Comparison of ENCODE assay signal across 11 cellular contexts in genomic region chr4:87078987-87079469, GRCh38.
DNase-seq lines count a peak whose midpoint lies in the region; ATAC-seq and TF ChIP-seq lines count a peak whose summit lies in the region.
"Had no signal": no experiment of that assay in that cellular context is flagged by ENCODE, and none has a peak within 500 bp of the region (broad histone marks: within the 10 kb centered on the region; RNA-seq: fewer than 3 reads in every experiment).

No MANE protein-coding gene starts in this region.

- H3K4me1 ChIP-seq in hepatocyte (ENCODE audit: insufficient read depth) (peaks cover 26% of the 10 kb centered on the region), gastrocnemius medialis (peaks cover 94 to 99% of the 10 kb centered on the region in 2 donors)

- CTCF ChIA-PET in GM10248 (lab: Yijun Ruan, JAX), result interaction anchor here (1.1 to 4.0 kb wide), 7 partner anchors 8 to 157 kb away, joined by 3 to 39 read pairs (median 3); no protein-coding TSS in a partner anchor
- CTCF ChIA-PET in activated CD4-positive, alpha-beta memory T cell treated with anti-CD3 and anti-CD28 coated beads, Interleukin-2, amount 10 ng/mL, durations not matched to agents 7 days and 5 days (lab: Charles Lee), result interaction anchor here (0.5 to 2.8 kb wide), 2 partner anchors 12 to 156 kb away, joined by 8 to 10 read pairs; no protein-coding TSS in a partner anchor

- H3K27me3 Mint-ChIP-seq in stimulated activated memory B cell treated with anti-CD40 and anti-IgM and Interleukin-4, amounts not matched to agents 10 μg/mL and 1 μg/mL and 100 μg/mL, for 72 hours, result no peaks in the 10 kb centered on the region
- H3K27me3 Mint-ChIP-seq in CD14-positive monocyte (ENCODE audit: low read depth in 3 of 3), result no peaks in the 10 kb centered on the region
- H3K27me3 Mint-ChIP-seq in activated CD4-positive, alpha-beta memory T cell treated with anti-CD3 and anti-CD28 coated beads, Interleukin-2, amount 10 ng/mL, durations not matched to agents 7 days and 5 days, result no peaks in the 10 kb centered on the region

- POLR2A ChIA-PET in GM10248 (lab: Yijun Ruan, JAX), result no interaction called here
- POLR2A ChIA-PET in activated CD4-positive, alpha-beta memory T cell treated with anti-CD3 and anti-CD28 coated beads, Interleukin-2, amount 10 ng/mL, durations not matched to agents 7 days and 5 days (lab: Charles Lee), result interaction anchor here (2.0 kb wide), 1 partner anchor 72 kb away, joined by 7 read pairs; no protein-coding TSS in a partner anchor

- H3K9me3 Mint-ChIP-seq in stimulated activated memory B cell treated with anti-CD40 and anti-IgM and Interleukin-4, amounts not matched to agents 10 μg/mL and 1 μg/mL and 100 μg/mL, for 72 hours, result no peaks in the 10 kb centered on the region
- no peaks in the 10 kb centered on the region for H3K9me3 Mint-ChIP-seq in CD14-positive monocyte
- no peaks in the 10 kb centered on the region for H3K9me3 Mint-ChIP-seq in activated CD4-positive, alpha-beta memory T cell treated with anti-CD3 and anti-CD28 coated beads, Interleukin-2, amount 10 ng/mL, durations not matched to agents 7 days and 5 days

- H3K4me3 ChIP-seq in cardiac fibroblast (replicated peaks in 1 of 2; ENCODE audit: low read depth in 2 of 2, low read length in 2 of 2) (no peak overlapping the region), hepatocyte (no peak overlapping the region), gastrocnemius medialis (peak overlapping the region; percentile 3 to 24 (median 18))

- H3K4me2 ChIP-seq in hepatocyte, result peak overlapping the region; percentile 30

- peak overlapping the region; percentile 19 for H3K27ac ChIP-seq in hepatocyte
- peak overlapping the region; percentile 80 to 91 (median 84) for H3K27ac ChIP-seq in gastrocnemius medialis

- H3K79me2 ChIP-seq in hepatocyte, result peaks cover 94% of the 10 kb centered on the region

- in situ Hi-C loops in gastrocnemius medialis (cut with MboI; ENCODE audit: low sequenced_read_pairs in 4 of 4), result no loop called here

- no peak overlapping the region for H3K27ac Mint-ChIP-seq in stimulated activated memory B cell treated with anti-CD40 and anti-IgM and Interleukin-4, amounts not matched to agents 10 μg/mL and 1 μg/mL and 100 μg/mL, for 72 hours
- H3K27ac Mint-ChIP-seq in CD14-positive monocyte, result no peak overlapping the region
- H3K27ac Mint-ChIP-seq in activated CD4-positive, alpha-beta memory T cell treated with anti-CD3 and anti-CD28 coated beads, Interleukin-2, amount 10 ng/mL, durations not matched to agents 7 days and 5 days, result no peak overlapping the region

- DNase-seq in EL, result peak; percentile 52
- peak; percentile 89 to 92 for DNase-seq in cardiac fibroblast (ENCODE audit: low read depth in 2 of 2)
- no peak for DNase-seq in hepatocyte (ENCODE audit: low spot score)
- peak; percentile 56 to 77 for DNase-seq in gastrocnemius medialis
- DNase-seq in GM10248 (ENCODE audit: extremely low spot score), result no peak
- DNase-seq in CD14-positive monocyte (ENCODE audit: low spot score), result no peak
- DNase-seq in activated CD4-positive, alpha-beta memory T cell treated with anti-CD3 and anti-CD28 coated beads, Interleukin-2, amount 10 ng/mL, durations not matched to agents 7 days and 5 days, result no peak
- DNase-seq: activated gamma-delta T cell treated with Interleukin-2 at 50 U/mL for 16 hours, DND-41, NCI-H1417 had no signal

- TF ChIP-seq CTCF in cardiac fibroblast (IDR thresholded peaks at IDR 0.05; ENCODE audit: low read depth, low read length) (no peak), hepatocyte (IDR thresholded peaks at IDR 0.05; ENCODE audit: poor library complexity) (no peak), gastrocnemius medialis (IDR thresholded peaks at IDR 0.05 in 4 of 5, conservative IDR thresholded peaks at IDR 0.05 in 1 of 5) (no peak), GM10248 (IDR thresholded peaks at IDR 0.05; ENCODE audit: control extremely low read depth, extremely low read depth, low read depth, missing control alignments) (no peak), CD14-positive monocyte (IDR thresholded peaks at IDR 0.05) (no peak)

- 54% methylated on average over 6 of the region's 6 CpGs for WGBS in hepatocyte (ENCODE audit: low lambda C conversion rate, missing lambda C conversion rate)

- peaks cover 2% of the 10 kb centered on the region for H3K36me3 Mint-ChIP-seq in stimulated activated memory B cell treated with anti-CD40 and anti-IgM and Interleukin-4, amounts not matched to agents 10 μg/mL and 1 μg/mL and 100 μg/mL, for 72 hours
- peaks cover 2 to 6% of the 10 kb centered on the region in 2 donors for H3K36me3 Mint-ChIP-seq in CD14-positive monocyte
- H3K36me3 Mint-ChIP-seq in activated CD4-positive, alpha-beta memory T cell treated with anti-CD3 and anti-CD28 coated beads, Interleukin-2, amount 10 ng/mL, durations not matched to agents 7 days and 5 days (ENCODE audit: low read depth), result peaks cover 20% of the 10 kb centered on the region

- H3K9me3 ChIP-seq in hepatocyte (ENCODE audit: low read depth) (no peaks in the 10 kb centered on the region), gastrocnemius medialis (no peaks in the 10 kb centered on the region)

- TF ChIP-seq POLR2A in gastrocnemius medialis (IDR thresholded peaks at IDR 0.05), result no peak

- no peak overlapping the region for H2AFZ ChIP-seq in hepatocyte

- peaks cover 34% of the 10 kb centered on the region for H3K4me1 Mint-ChIP-seq in stimulated activated memory B cell treated with anti-CD40 and anti-IgM and Interleukin-4, amounts not matched to agents 10 μg/mL and 1 μg/mL and 100 μg/mL, for 72 hours
- H3K4me1 Mint-ChIP-seq in CD14-positive monocyte, result peaks cover 17% of the 10 kb centered on the region
- peaks cover 25% of the 10 kb centered on the region for H3K4me1 Mint-ChIP-seq in activated CD4-positive, alpha-beta memory T cell treated with anti-CD3 and anti-CD28 coated beads, Interleukin-2, amount 10 ng/mL, durations not matched to agents 7 days and 5 days

- H3K9me2 ChIP-seq in hepatocyte (replicated peaks; ENCODE audit: insufficient read depth), result no peaks in the 10 kb centered on the region

- peak; percentile 84 to 89 for ATAC-seq in gastrocnemius medialis
- ATAC-seq in stimulated activated memory B cell treated with anti-CD40 and anti-IgM and Interleukin-4, amounts not matched to agents 10 μg/mL and 1 μg/mL and 100 μg/mL, for 72 hours, result no peak

- H3K27me3 ChIP-seq in hepatocyte (no peaks in the 10 kb centered on the region), gastrocnemius medialis (no peaks in the 10 kb centered on the region)

- intact Hi-C loops in gastrocnemius medialis (cut with DNase I; ENCODE audit: low total_unique reads) (no loop called here), CD14-positive monocyte (cut with micrococcal nuclease) (no loop called here)

- H3K36me3 ChIP-seq in hepatocyte (replicated peaks; ENCODE audit: insufficient read depth, low read depth), result no peaks in the 10 kb centered on the region
- H3K36me3 ChIP-seq in gastrocnemius medialis, result peaks cover 0 to 3% of the 10 kb centered on the region in 2 donors

- H4K20me1 ChIP-seq in hepatocyte (ENCODE audit: insufficient read depth, poor library complexity, severe bottlenecking), result peaks cover 14% of the 10 kb centered on the region

- H3K4me3 Mint-ChIP-seq in stimulated activated memory B cell treated with anti-CD40 and anti-IgM and Interleukin-4, amounts not matched to agents 10 μg/mL and 1 μg/mL and 100 μg/mL, for 72 hours, result no peak overlapping the region
- H3K4me3 Mint-ChIP-seq in CD14-positive monocyte, result no peak overlapping the region
- H3K4me3 Mint-ChIP-seq in activated CD4-positive, alpha-beta memory T cell treated with anti-CD3 and anti-CD28 coated beads, Interleukin-2, amount 10 ng/mL, durations not matched to agents 7 days and 5 days, result no peak overlapping the region

Comparison
In these comparisons a context has a peak if more than half of its experiments do, and no peak if none do; other contexts are left out.
1. DNase-seq: peak in EL (single experiment), cardiac fibroblast (2 of 2) and gastrocnemius medialis (2 of 2); none in hepatocyte (single experiment), GM10248 (single experiment), CD14-positive monocyte (single experiment) and activated CD4-positive, alpha-beta memory T cell treated with anti-CD3 and anti-CD28 coated beads, Interleukin-2, amount 10 ng/mL, durations not matched to agents 7 days and 5 days (single experiment).
2. H3K4me3 ChIP-seq: peak in gastrocnemius medialis (4 of 4); none in cardiac fibroblast (0 of 2) and hepatocyte (single experiment).